ENCODE assay signal across 36 cellular contexts in the genomic region with DNA sequence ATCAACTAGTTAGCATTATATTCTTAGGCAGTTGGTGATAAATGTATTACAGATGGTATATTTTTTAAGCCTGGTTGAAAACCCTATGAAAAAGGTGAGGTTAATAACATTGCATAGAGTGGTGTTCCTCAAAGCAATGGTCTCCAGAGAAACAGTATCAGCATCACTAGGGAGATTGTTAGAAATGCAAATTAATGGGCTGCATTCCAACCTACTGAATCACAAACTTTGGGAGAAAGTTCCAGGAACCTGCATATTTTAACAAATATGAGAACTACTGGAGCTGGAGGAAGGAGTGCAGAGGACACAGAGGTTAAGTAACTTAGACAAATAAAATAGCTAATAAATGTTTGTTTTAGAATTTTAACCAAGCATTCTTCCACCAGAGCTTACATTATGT.
A peak's percentile ranks its signal among the peaks of the same experiment; 100 is the strongest.
DNase-seq lines count a peak whose midpoint lies in the region; ATAC-seq and TF ChIP-seq lines count a peak whose summit lies in the region.
"Had no signal": no experiment of that assay in that cellular context is flagged by ENCODE, and none has a peak within 500 bp of the region (broad histone marks: within the 10 kb centered on the region; RNA-seq: fewer than 3 reads in every experiment).

No MANE protein-coding gene starts in this region.

- peak overlapping the region; percentile 30; the same call in 1 of the 2 replicates for H3K9ac ChIP-seq in HUES64 (ENCODE audit: low read depth, low read length)
- no peak overlapping the region for H3K9ac ChIP-seq in iPS-18a (ENCODE audit: low read length)
- H3K9ac ChIP-seq: parathyroid adenoma had no signal

- no peaks in the 10 kb centered on the region for H3K4me1 Mint-ChIP-seq in activated T-helper 17 cell treated with anti-CD3 and anti-CD28 coated beads, Interleukin-2, amount 50 U/mL, for 72 hours
- H3K4me1 Mint-ChIP-seq: activated CD4-positive, alpha-beta T cell treated with anti-CD3 and anti-CD28 coated beads, Interleukin-2, amount 10 ng/mL, durations not matched to agents 24 days and 14 days; central memory CD8-positive, alpha-beta T cell; endodermal cell; T-helper 17 cell had no signal

- no peaks in the 10 kb centered on the region for H3K36me3 Mint-ChIP-seq in activated T-helper 17 cell treated with anti-CD3 and anti-CD28 coated beads, Interleukin-2, amount 50 U/mL, for 72 hours (ENCODE audit: low read depth)
- H3K36me3 Mint-ChIP-seq: activated naive CD8-positive, alpha-beta T cell had no signal

- H3K4me3 ChIP-seq in HUES64 (ENCODE audit: low read length) (no peak overlapping the region), astrocyte of the spinal cord (ENCODE audit: low read depth, low read length) (no peak overlapping the region), iPS-18a (ENCODE audit: low read length) (no peak overlapping the region), transverse colon (no peak overlapping the region)
- H3K4me3 ChIP-seq: esophagus squamous epithelium, left ventricle myocardium inferior, right atrium auricular region, upper lobe of left lung had no signal

- H3K4me1 ChIP-seq in HUES64 (ENCODE audit: insufficient read depth, low read length), result peaks cover 22% of the 10 kb centered on the region
- H3K4me1 ChIP-seq in iPS-18a (ENCODE audit: control insufficient read depth, low read depth, low read length), result peaks cover 23% of the 10 kb centered on the region
- no peaks in the 10 kb centered on the region for H3K4me1 ChIP-seq in transverse colon
- H3K4me1 ChIP-seq: Caco-2, esophagus squamous epithelium, left ventricle myocardium inferior, parathyroid adenoma, right atrium auricular region, upper lobe of left lung had no signal

- H3K27ac ChIP-seq in HUES64 (ENCODE audit: low read depth, low read length) (peak overlapping the region; percentile 71), iPS-18a (ENCODE audit: low read length) (peak overlapping the region; percentile 64), transverse colon (no peak overlapping the region)
- H3K27ac ChIP-seq: 22Rv1, C4-2B, esophagus squamous epithelium, left ventricle myocardium inferior, parathyroid adenoma, right atrium auricular region, upper lobe of left lung, VCaP had no signal

- in situ Hi-C loops in astrocyte of the spinal cord (cut with HindIII; ENCODE audit: low sequenced_read_pairs), result no loop called here
- in situ Hi-C loops in transverse colon (cut with MboI; ENCODE audit: low pct_ligation_motif_present in 1 of 4, low pct_unique_long_range_greater_than_20kb in 1 of 4, low sequenced_read_pairs in 3 of 4), result no loop called here

- TF ChIP-seq CTCF in astrocyte of the spinal cord (IDR thresholded peaks at IDR 0.05; ENCODE audit: low read depth, low read length), result no peak
- TF ChIP-seq CTCF in transverse colon (IDR thresholded peaks at IDR 0.05), result no peak

- H3K27me3 ChIP-seq in HUES64 (ENCODE audit: insufficient read depth, low read length) (no peaks in the 10 kb centered on the region), iPS-18a (ENCODE audit: control insufficient read depth, insufficient read depth, low read length) (no peaks in the 10 kb centered on the region), transverse colon (no peaks in the 10 kb centered on the region)
- H3K27me3 ChIP-seq: esophagus squamous epithelium, right atrium auricular region, upper lobe of left lung had no signal

- intact Hi-C loops in transverse colon (cut with DNase I; ENCODE audit: low total_unique reads), result no loop called here

- H3K27me3 Mint-ChIP-seq in activated T-helper 17 cell treated with anti-CD3 and anti-CD28 coated beads, Interleukin-2, amount 50 U/mL, for 72 hours, result no peaks in the 10 kb centered on the region
- H3K27me3 Mint-ChIP-seq: activated CD4-positive, alpha-beta T cell treated with anti-CD3 and anti-CD28 coated beads, Interleukin-2, amount 10 ng/mL, durations not matched to agents 24 days and 14 days; activated naive CD8-positive, alpha-beta T cell; central memory CD8-positive, alpha-beta T cell; dendritic cell treated with granulocyte-macrophage colony-stimulating factor and Interleukin-4, amounts not matched to agents 40 ng/mL and 50 ng/mL, for 4 days; T-helper 17 cell had no signal

- TF ChIP-seq POLR2A in transverse colon (IDR thresholded peaks at IDR 0.05), result no peak

- H3K9me3 ChIP-seq in HUES64 (ENCODE audit: insufficient read depth, low read depth, low read length), result no peaks in the 10 kb centered on the region
- H3K9me3 ChIP-seq in iPS-18a (ENCODE audit: control insufficient read depth, low read depth, low read length), result no peaks in the 10 kb centered on the region
- H3K9me3 ChIP-seq in transverse colon, result no peaks in the 10 kb centered on the region
- H3K9me3 ChIP-seq: Caco-2, esophagus squamous epithelium, left ventricle myocardium inferior, right atrium auricular region, upper lobe of left lung had no signal

- ATAC-seq in activated T-helper 17 cell treated with anti-CD3 and anti-CD28 coated beads, Interleukin-2, amount 50 U/mL, for 72 hours (replicated peaks), result no peak
- no peak for ATAC-seq in HG03565 (IDR thresholded peaks at IDR 0.05; ENCODE audit: unreplicated experiment)
- no peak for ATAC-seq in GM18873 (IDR thresholded peaks at IDR 0.05; ENCODE audit: low FRiP score, unreplicated experiment)
- ATAC-seq: Panc1, T-helper 17 cell had no signal

- H3K36me3 ChIP-seq in HUES64 (ENCODE audit: insufficient read depth, low read length) (no peaks in the 10 kb centered on the region), iPS-18a (ENCODE audit: control insufficient read depth, low read depth, low read length) (no peaks in the 10 kb centered on the region), transverse colon (no peaks in the 10 kb centered on the region)
- H3K36me3 ChIP-seq: esophagus squamous epithelium, left ventricle myocardium inferior, right atrium auricular region, upper lobe of left lung had no signal

- H3K27ac Mint-ChIP-seq in activated T-helper 17 cell treated with anti-CD3 and anti-CD28 coated beads, Interleukin-2, amount 50 U/mL, for 72 hours, result no peak overlapping the region
- H3K27ac Mint-ChIP-seq: activated CD4-positive, alpha-beta T cell treated with anti-CD3 and anti-CD28 coated beads, Interleukin-2, amount 10 ng/mL, durations not matched to agents 24 days and 14 days; activated naive CD8-positive, alpha-beta T cell; dendritic cell treated with granulocyte-macrophage colony-stimulating factor and Interleukin-4, amounts not matched to agents 40 ng/mL and 50 ng/mL, for 4 days; HFFc6; T-helper 17 cell had no signal

- peak; percentile 11 for DNase-seq in A172 (ENCODE audit: low spot score)
- peak; percentile 38 for DNase-seq in astrocyte of the spinal cord (ENCODE audit: low read depth, low spot score)
- no peak for DNase-seq in transverse colon
- DNase-seq: activated CD4-positive, alpha-beta T cell treated with anti-CD3 and anti-CD28 coated beads, Interleukin-2, amount 10 ng/mL, durations not matched to agents 24 days and 14 days; activated effector memory CD4-positive, alpha-beta T cell treated with anti-CD3 and anti-CD28 coated beads, Interleukin-2, amount 50 U/mL, for 16 hours; aorta; Caco-2; endodermal cell; esophagus squamous epithelium; GF-D8; HFFc6; left ventricle myocardium inferior; mesenchymal stem cell; NCI-H1436; NCI-H2107; NCI-H446; NCI-H748 treated with DMSO at 0.1 percent for 48 hours; SHP77; small intestine; stimulated activated naive CD4-positive, alpha-beta T cell; T-helper 17 cell; upper lobe of left lung had no signal

- TF ChIP-seq EP300 in transverse colon (IDR thresholded peaks at IDR 0.05; ENCODE audit: low read depth), result no peak

- H3K4me3 Mint-ChIP-seq in activated T-helper 17 cell treated with anti-CD3 and anti-CD28 coated beads, Interleukin-2, amount 50 U/mL, for 72 hours, result no peak overlapping the region
- H3K4me3 Mint-ChIP-seq: activated CD4-positive, alpha-beta T cell treated with anti-CD3 and anti-CD28 coated beads, Interleukin-2, amount 10 ng/mL, durations not matched to agents 24 days and 14 days; activated naive CD8-positive, alpha-beta T cell; central memory CD8-positive, alpha-beta T cell; dendritic cell treated with granulocyte-macrophage colony-stimulating factor and Interleukin-4, amounts not matched to agents 40 ng/mL and 50 ng/mL, for 4 days; endodermal cell; HFFc6; T-helper 17 cell had no signal

- H3K9me3 Mint-ChIP-seq in activated T-helper 17 cell treated with anti-CD3 and anti-CD28 coated beads, Interleukin-2, amount 50 U/mL, for 72 hours, result peaks cover 10% of the 10 kb centered on the region
- H3K9me3 Mint-ChIP-seq: activated CD4-positive, alpha-beta T cell treated with anti-CD3 and anti-CD28 coated beads, Interleukin-2, amount 10 ng/mL, durations not matched to agents 24 days and 14 days; dendritic cell treated with granulocyte-macrophage colony-stimulating factor and Interleukin-4, amounts not matched to agents 40 ng/mL and 50 ng/mL, for 4 days; endodermal cell had no signal

Comparison
In these comparisons a context has a peak if more than half of its experiments do, and no peak if none do; other contexts are left out.
1. H3K27ac ChIP-seq: peak in HUES64 (single experiment) and iPS-18a (single experiment); none in transverse colon (0 of 4).